Comparison of ENCODE assay signal across 8 cellular contexts in the genomic region with DNA sequence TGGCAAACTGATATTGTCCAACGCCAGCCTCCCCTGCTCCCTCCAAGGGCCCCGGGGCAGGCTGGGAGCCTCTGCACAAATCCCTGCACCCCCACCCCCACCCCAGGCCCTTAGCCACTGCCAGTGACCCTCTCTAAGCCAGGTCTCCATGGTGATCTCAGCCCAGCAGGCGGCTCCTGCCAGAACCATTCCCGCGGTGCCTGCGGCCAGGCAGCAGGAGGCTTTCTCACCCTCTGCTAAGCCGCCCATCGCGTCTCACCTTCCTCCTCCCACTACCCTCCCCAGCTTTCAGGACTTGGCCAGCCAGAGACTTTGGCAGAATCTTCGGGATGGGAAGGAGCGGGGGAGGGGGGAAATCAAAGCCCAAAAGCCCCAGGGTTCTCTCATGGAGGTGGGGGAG. TPM values are rescaled to one million over a fixed set of nuclear protein-coding genes. Genes with fewer than 3 reads are reported as not detected.
DNase-seq lines count a peak whose midpoint lies in the region; ATAC-seq and TF ChIP-seq lines count a peak whose summit lies in the region.

No MANE protein-coding gene starts in this region.

- no peaks in the 10 kb centered on the region for H3K27me3 ChIP-seq in BLaER1
- no peaks in the 10 kb centered on the region for H3K27me3 ChIP-seq in esophagus squamous epithelium

- peak overlapping the region; percentile 7; the same call in 1 of the 2 replicates for H3K9ac ChIP-seq in BLaER1

- H3K27me3 Mint-ChIP-seq in neural crest cell (ENCODE audit: low read depth) = no peaks in the 10 kb centered on the region

- 0% methylated on average over 1 of the region's 11 CpGs; no CpG with 5 or more reads in 1 of the 2 donors for WGBS in esophagus squamous epithelium, 2 donors

- peaks cover 76% of the 10 kb centered on the region for H3K4me1 ChIP-seq in BLaER1
- H3K4me1 ChIP-seq in esophagus squamous epithelium = peaks cover 52 to 91% (median 63%) of the 10 kb centered on the region in 3 donors

- DNase-seq in NCI-H510A treated with DMSO at 0.1 percent for 48 hours (lab: John Stamatoyannopoulos, UW) (peak; percentile 41), esophagus squamous epithelium (lab: John Stamatoyannopoulos, UW) (no peak), neural crest cell (ENCODE audit: low read depth, low spot score) (no peak), HuH-7.5 (ENCODE audit: low spot score) (no peak)
- DNase-seq in stimulated activated CD8-positive, alpha-beta memory T cell treated with anti-CD3 and anti-CD28 coated beads, Interleukin-4, amount 100 ng/mL, for 48 hours = no peak

- no peaks in the 10 kb centered on the region for H3K9me3 ChIP-seq in BLaER1
- H3K9me3 ChIP-seq in esophagus squamous epithelium = no peaks in the 10 kb centered on the region

- no peak overlapping the region for H3K4me2 ChIP-seq in BLaER1

- H3K4me3 Mint-ChIP-seq in neural crest cell = peak overlapping the region; percentile 57

- peaks cover 6% of the 10 kb centered on the region for H3K36me3 Mint-ChIP-seq in neural crest cell (ENCODE audit: low read depth)

- TF ChIP-seq POLR2A in esophagus squamous epithelium (IDR thresholded peaks at IDR 0.05) = no peak

- peak overlapping the region; percentile 97 for H3K27ac Mint-ChIP-seq in neural crest cell (ENCODE audit: unreplicated experiment)

- H3K9me3 Mint-ChIP-seq in neural crest cell = no peaks in the 10 kb centered on the region

- peaks cover 84% of the 10 kb centered on the region for H3K36me3 ChIP-seq in BLaER1
- peaks cover 5 to 34% (median 12%) of the 10 kb centered on the region in 3 donors for H3K36me3 ChIP-seq in esophagus squamous epithelium

- peaks cover 49% of the 10 kb centered on the region for H3K4me1 Mint-ChIP-seq in neural crest cell

- peak overlapping the region; percentile 23; the same call in 1 of the 2 replicates for H3K27ac ChIP-seq in BLaER1
- peak overlapping the region; percentile 90 to 99 (median 93) for H3K27ac ChIP-seq in esophagus squamous epithelium

- H3K4me3 ChIP-seq in BLaER1 (no peak overlapping the region), esophagus squamous epithelium (peak overlapping the region in 1 of 4 donors; percentile 23)

- intact Hi-C loops in esophagus squamous epithelium (cut with DNase I) = no loop called here

- ATAC-seq in GM18909 (IDR thresholded peaks at IDR 0.05; ENCODE audit: poor library complexity, unreplicated experiment) = no peak
- ATAC-seq in HG03457 (IDR thresholded peaks at IDR 0.05; ENCODE audit: unreplicated experiment) = no peak

- no peak for TF ChIP-seq CTCF in esophagus squamous epithelium (IDR thresholded peaks at IDR 0.05)
- no peak for TF ChIP-seq CTCF in neural crest cell (conservative IDR thresholded peaks at IDR 0.05)

- peaks cover 65% of the 10 kb centered on the region for H4K20me1 ChIP-seq in BLaER1

RNA-seq across cellular contexts. Expression of gene WASF2, which starts 46.8 kb away (rescaled TPM):
- total RNA-seq in esophagus squamous epithelium (10 to 100 TPM; 53.7 to 92.8 (median 79.8) TPM), neural crest cell (81.9 and 83.1 TPM in 2 replicates)
